In the genomic region with DNA sequence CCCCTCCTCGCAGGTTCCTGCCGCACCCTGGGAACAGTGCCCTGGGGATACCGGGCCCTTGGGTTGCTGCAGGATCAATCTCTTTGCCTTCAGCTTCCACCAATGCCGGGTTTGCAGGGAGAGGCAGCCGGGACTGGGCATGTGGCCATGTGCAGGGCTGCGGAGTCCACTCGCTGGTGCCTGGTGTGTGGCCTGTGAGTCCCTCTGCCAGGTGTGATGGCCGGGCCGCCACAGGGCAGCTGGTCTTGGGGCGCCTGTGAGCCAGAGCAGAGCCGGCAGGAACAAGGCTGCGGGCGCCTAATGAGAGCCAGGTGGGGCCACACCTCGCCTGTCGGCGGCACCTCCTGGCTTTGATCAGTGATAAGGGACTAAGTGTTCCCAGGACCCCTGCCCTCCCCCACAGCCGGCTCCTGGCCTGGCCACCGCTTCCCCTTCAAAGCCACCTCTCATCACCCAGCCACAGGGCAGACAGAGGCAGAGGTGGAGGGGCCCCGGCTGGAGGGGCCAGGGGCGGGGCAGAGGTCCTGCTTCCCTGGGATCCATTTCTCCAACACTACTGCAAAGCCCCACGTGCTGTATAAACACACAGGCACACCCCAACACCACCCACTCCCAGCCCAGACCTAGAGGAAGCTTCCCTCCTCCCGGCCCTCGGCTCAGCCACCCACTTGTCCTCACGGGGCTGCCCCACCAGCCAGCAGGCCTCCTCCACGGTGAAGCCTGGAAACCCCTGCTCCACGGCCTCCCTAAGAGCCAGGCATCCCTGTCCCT, we compare ENCODE assay signal across 1 cellular context.
A peak's percentile ranks its signal among the peaks of the same experiment; 100 is the strongest.
TF ChIP-seq lines count a peak whose summit lies in the region.

No MANE protein-coding gene starts in this region.

TF ChIP-seq in SK-N-SH treated with all-trans-retinoic acid at 6 μM for 48 hours, 23 proteins besides CTCF, POLR2A, EP300 and RAD21 (continued from another document):
- peak; percentile 66; the same call in 1 of the 2 replicates for TF ChIP-seq TCF4 (CRISPR knock-in tag; IDR thresholded peaks at IDR 0.05; ENCODE audit: borderline replicate concordance)
TF ChIP-seq in SK-N-SH treated with all-trans-retinoic acid at 6 μM for 48 hours: peak in this region for 1.
